6 cellular contexts compared by ENCODE assay signal in genomic region chr16:88651276-88651988, GRCh38.
DNase-seq lines count a peak whose midpoint lies in the region; ATAC-seq and TF ChIP-seq lines count a peak whose summit lies in the region.

No MANE protein-coding gene starts in this region.

- TF ChIP-seq CTCF in GM12864 (IDR thresholded peaks at IDR 0.05; ENCODE audit: low read depth, low read length, missing control alignments) = no peak

- peak; percentile 82 for ATAC-seq in HG02981 (IDR thresholded peaks at IDR 0.05; ENCODE audit: unreplicated experiment)
- ATAC-seq in activated CD4-positive, CD25-positive, alpha-beta regulatory T cell treated with anti-CD3 and anti-CD28 coated beads, Interleukin-2, amount 50 U/mL, for 24 hours = peak; percentile 87 to 88

- DNase-seq in GM12864 (ENCODE audit: low read depth) (peak; percentile 85), glomerular visceral epithelial cell (ENCODE audit: extremely low spot score) (peak; percentile 87), NCI-H1417 treated with DMSO at 0.1 percent for 48 hours (lab: John Stamatoyannopoulos, UW) (no peak)
- peak; percentile 71 to 76 for DNase-seq in stimulated activated CD4-positive, alpha-beta T cell treated with anti-CD3 and anti-CD28 coated beads, Interleukin-4, amount 100 ng/mL, for 48 hours (ENCODE audit: low read depth in 2 of 2)

- H3K4me3 ChIP-seq in GM12864 (ENCODE audit: low read depth, low read length) = peak overlapping the region; percentile 94
